ENCODE assay signal across 8 cellular contexts in the genomic region with DNA sequence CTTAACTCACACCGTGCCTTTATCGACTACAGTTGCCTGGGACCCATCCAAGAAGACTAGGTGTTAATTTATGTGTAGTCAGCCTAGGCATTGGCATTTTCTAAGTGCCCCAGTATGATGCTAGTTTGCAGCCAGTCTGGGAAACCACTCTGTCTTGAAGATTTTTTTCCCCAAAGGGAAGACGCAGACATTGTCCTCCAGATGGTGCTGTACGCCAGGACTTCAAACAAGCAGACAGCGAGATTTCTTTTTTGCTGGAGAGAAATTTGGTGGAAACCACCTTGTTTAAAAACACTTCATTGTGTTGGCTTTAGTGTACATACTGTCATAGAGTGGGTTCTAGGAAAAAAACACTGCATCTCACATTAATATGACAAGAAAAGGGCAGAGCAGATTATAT. TPM values are rescaled to one million over a fixed set of nuclear protein-coding genes. Genes with fewer than 3 reads are reported as not detected.
A peak's percentile ranks its signal among the peaks of the same experiment; 100 is the strongest.
DNase-seq lines count a peak whose midpoint lies in the region; ATAC-seq and TF ChIP-seq lines count a peak whose summit lies in the region.

No MANE protein-coding gene starts in this region.

- peak; percentile 6 to 24 for DNase-seq in activated T-cell treated with anti-CD3 and anti-CD28 coated beads, Interleukin-2, amount 50 U/mL, for 72 hours
- no peak for DNase-seq in activated T-cell treated with anti-CD3 and anti-CD28 coated beads, Interleukin-2, amount 50 U/mL, for 4 hours
- DNase-seq in LNCaP clone FGC (ENCODE audit: low read depth) (no peak), iris pigment epithelial cell (ENCODE audit: low read depth) (peak; percentile 64), SW480 (ENCODE audit: low spot score) (no peak)

- ATAC-seq in activated T-cell treated with anti-CD3 and anti-CD28 coated beads, Interleukin-2, amount 50 U/mL, for 72 hours (replicated peaks in 1 of 2) = peak; percentile 44 to 50
- ATAC-seq in activated T-cell treated with anti-CD3 and anti-CD28 coated beads, Interleukin-2, amount 50 U/mL, for 4 hours = no peak
- no peak for ATAC-seq in GM19351 (IDR thresholded peaks at IDR 0.05; ENCODE audit: unreplicated experiment)
- ATAC-seq in GM21447 (IDR thresholded peaks at IDR 0.05; ENCODE audit: unreplicated experiment) = no peak

- peaks cover 21% of the 10 kb centered on the region for H3K79me2 ChIP-seq in SU-DHL-6 (ENCODE audit: insufficient read depth, low read length)

- H4K20me1 ChIP-seq in SU-DHL-6 (ENCODE audit: low read depth, low read length) = no peaks in the 10 kb centered on the region

- H3K4me1 Mint-ChIP-seq in activated T-cell treated with anti-CD3 and anti-CD28 coated beads, Interleukin-2, amount 50 U/mL, for 72 hours (ENCODE audit: low read depth) = peaks cover 10% of the 10 kb centered on the region
- H3K4me1 Mint-ChIP-seq in activated T-cell treated with anti-CD3 and anti-CD28 coated beads, Interleukin-2, amount 50 U/mL, for 4 hours (ENCODE audit: low read depth) = peaks cover 7% of the 10 kb centered on the region

- H3K4me3 Mint-ChIP-seq in activated T-cell treated with anti-CD3 and anti-CD28 coated beads, Interleukin-2, amount 50 U/mL, for 72 hours = no peak overlapping the region
- no peak overlapping the region for H3K4me3 Mint-ChIP-seq in activated T-cell treated with anti-CD3 and anti-CD28 coated beads, Interleukin-2, amount 50 U/mL, for 4 hours

- no peak overlapping the region for H3K27ac Mint-ChIP-seq in activated T-cell treated with anti-CD3 and anti-CD28 coated beads, Interleukin-2, amount 50 U/mL, for 72 hours

- no peaks in the 10 kb centered on the region for H3K36me3 Mint-ChIP-seq in activated T-cell treated with anti-CD3 and anti-CD28 coated beads, Interleukin-2, amount 50 U/mL, for 72 hours (ENCODE audit: insufficient read depth in 2 of 2)
- H3K36me3 Mint-ChIP-seq in activated T-cell treated with anti-CD3 and anti-CD28 coated beads, Interleukin-2, amount 50 U/mL, for 4 hours (ENCODE audit: insufficient read depth) = peaks cover under 1% of the 10 kb centered on the region

- no peaks in the 10 kb centered on the region for H3K27me3 Mint-ChIP-seq in activated T-cell treated with anti-CD3 and anti-CD28 coated beads, Interleukin-2, amount 50 U/mL, for 72 hours (ENCODE audit: low read depth)
- H3K27me3 Mint-ChIP-seq in activated T-cell treated with anti-CD3 and anti-CD28 coated beads, Interleukin-2, amount 50 U/mL, for 4 hours (ENCODE audit: low read depth) = no peaks in the 10 kb centered on the region

- no peaks in the 10 kb centered on the region for H3K9me2 ChIP-seq in SU-DHL-6 (replicated peaks; ENCODE audit: insufficient read depth, low read length)

- H3K9me3 Mint-ChIP-seq in activated T-cell treated with anti-CD3 and anti-CD28 coated beads, Interleukin-2, amount 50 U/mL, for 72 hours = no peaks in the 10 kb centered on the region
- H3K9me3 Mint-ChIP-seq in activated T-cell treated with anti-CD3 and anti-CD28 coated beads, Interleukin-2, amount 50 U/mL, for 4 hours = no peaks in the 10 kb centered on the region

- H3K4me3 ChIP-seq in LNCaP clone FGC (ENCODE audit: low read depth, low read length) (no peak overlapping the region), SU-DHL-6 (ENCODE audit: insufficient read depth, low read length, poor library complexity, severe bottlenecking) (no peak overlapping the region)

- H2AFZ ChIP-seq in SU-DHL-6 (ENCODE audit: low read depth, low read length, severe bottlenecking) = no peak overlapping the region

- H3K27ac ChIP-seq in SU-DHL-6 (ENCODE audit: low read depth, low read length) = peak overlapping the region; percentile 82

- H3K9me3 ChIP-seq in SU-DHL-6 (ENCODE audit: insufficient read depth, low read length) = no peaks in the 10 kb centered on the region

- no peaks in the 10 kb centered on the region for H3K27me3 ChIP-seq in SU-DHL-6 (ENCODE audit: low read length)

- H3F3A ChIP-seq in SU-DHL-6 (ENCODE audit: insufficient read depth) = peaks cover 43% of the 10 kb centered on the region

- H3K4me2 ChIP-seq in SU-DHL-6 (ENCODE audit: low read depth, low read length, poor library complexity, severe bottlenecking) = peak overlapping the region; percentile 57

- H3K36me3 ChIP-seq in SU-DHL-6 (ENCODE audit: low read length) = 0 out of 2 replicates have a peak, but pooled peaks cover 4% of the 10 kb centered on the region

- H3K9ac ChIP-seq in SU-DHL-6 (ENCODE audit: low read length) = peak overlapping the region; percentile 49; the same call in 1 of the 2 replicates

- TF ChIP-seq CTCF in LNCaP clone FGC (IDR thresholded peaks at IDR 0.05; ENCODE audit: control insufficient read depth, extremely low read depth, insufficient read depth) (peak; percentile 82), SU-DHL-6 (IDR thresholded peaks at IDR 0.05; ENCODE audit: insufficient read depth, low read length, poor library complexity, severe bottlenecking) (peak; percentile 97)

RNA-seq across cellular contexts. Expression of a gene that starts 30.0 kb away (rescaled TPM):
- 10 to 100 TPM in 1 of 2 donors, 1 to 10 TPM in 1; 8.0 to 14.7 TPM for total RNA-seq in activated T-cell treated with anti-CD3 and anti-CD28 coated beads, Interleukin-2, amount 50 U/mL, for 72 hours
- 10 to 100 TPM; 10.4 to 12.4 (median 11.2) TPM for total RNA-seq in activated T-cell treated with anti-CD3 and anti-CD28 coated beads, Interleukin-2, amount 50 U/mL, for 4 hours

RNA-seq across cellular contexts. Expression of a gene that starts 35.4 kb away (rescaled TPM):
- total RNA-seq in activated T-cell treated with anti-CD3 and anti-CD28 coated beads, Interleukin-2, amount 50 U/mL, for 72 hours = under 1 TPM; 0.51 to 0.82 TPM
- total RNA-seq in activated T-cell treated with anti-CD3 and anti-CD28 coated beads, Interleukin-2, amount 50 U/mL, for 4 hours = under 1 TPM; 0.38 to 0.87 (median 0.45) TPM

Comparison
In these comparisons a context has a peak if more than half of its experiments do, and no peak if none do; other contexts are left out.
1. ATAC-seq: peak in activated T-cell treated with anti-CD3 and anti-CD28 coated beads, Interleukin-2, amount 50 U/mL, for 72 hours (2 of 2); none in activated T-cell treated with anti-CD3 and anti-CD28 coated beads, Interleukin-2, amount 50 U/mL, for 4 hours (0 of 2), GM19351 (single experiment) and GM21447 (single experiment).
2. DNase-seq: peak in activated T-cell treated with anti-CD3 and anti-CD28 coated beads, Interleukin-2, amount 50 U/mL, for 72 hours (2 of 2) and iris pigment epithelial cell (single experiment); none in activated T-cell treated with anti-CD3 and anti-CD28 coated beads, Interleukin-2, amount 50 U/mL, for 4 hours (single experiment), LNCaP clone FGC (single experiment) and SW480 (single experiment).